30 cellular contexts compared by ENCODE assay signal in genomic region chr22:22528780-22529179, GRCh38. TPM values are rescaled to one million over a fixed set of nuclear protein-coding genes. Genes with fewer than 3 reads are reported as not detected.
"Had no signal": no experiment of that assay in that cellular context is flagged by ENCODE, and none has a peak within 500 bp of the region (broad histone marks: within the 10 kb centered on the region; RNA-seq: fewer than 3 reads in every experiment).

No MANE protein-coding gene starts in this region.

- ATAC-seq: stimulated activated effector memory CD8-positive, alpha-beta T cell treated with anti-CD3 and anti-CD28 coated beads, Interleukin-12 subunit alpha, Interleukin-12 subunit beta, amount 100 ng/mL, for 72 hours; stimulated activated memory B cell treated with anti-CD40 and anti-IgM and Interleukin-4, amounts not matched to agents 10 μg/mL and 1 μg/mL and 100 μg/mL, for 72 hours; stimulated activated naive B cell treated with anti-CD40 and anti-IgM and Interleukin-4, amounts not matched to agents 10 μg/mL and 1 μg/mL and 100 μg/mL, for 72 hours; stimulated activated naive CD8-positive, alpha-beta T cell treated with anti-CD3 and anti-CD28 coated beads, Interleukin-15, amount 100 ng/mL, for 72 hours; stimulated activated naive CD8-positive, alpha-beta T cell treated with anti-CD3 and anti-CD28 coated beads, Interleukin-15, Interleukin-2, amounts not matched to agents 100 U/mL and 50 U/mL, for 24 hours; upper lobe of right lung had no signal

- FAIRE-seq: urothelium cell line had no signal

- H3K9me3 ChIP-seq: stomach, suprapubic skin, testis, thoracic aorta, thyroid gland, tibial artery, tibial nerve, transverse colon, upper lobe of left lung, upper lobe of right lung, uterus, vagina had no signal

- H3K27me3 ChIP-seq: testis, thyroid gland, tibial nerve, transverse colon, upper lobe of left lung, uterus, vagina had no signal

- DNase-seq: stimulated activated CD4-positive, alpha-beta T cell treated with anti-CD3 and anti-CD28 coated beads, Interleukin-2, amount 100 ng/mL, for 48 hours; stimulated activated CD4-positive, alpha-beta T cell treated with anti-CD3 and anti-CD28 coated beads, Interleukin-4, amount 100 ng/mL, for 1 hour; stimulated activated CD4-positive, alpha-beta T cell treated with anti-CD3 and anti-CD28 coated beads, Interleukin-4, amount 100 ng/mL, for 24 hours; stimulated activated CD4-positive, alpha-beta T cell treated with anti-CD3 and anti-CD28 coated beads, Interleukin-4, amount 100 ng/mL, for 4 hours; stimulated activated CD8-positive, alpha-beta memory T cell treated with anti-CD3 and anti-CD28 coated beads, Interleukin-4, amount 100 ng/mL, for 48 hours; stimulated activated naive B cell treated with anti-CD40 and anti-IgM and Interleukin-4, amounts not matched to agents 10 μg/mL and 1 μg/mL and 100 μg/mL, for 72 hours; stimulated activated naive CD4-positive, alpha-beta T cell; stimulated activated naive CD4-positive, alpha-beta T cell treated with Interleukin-2 at 50 U/mL for 16 hours; stimulated activated naive CD8-positive, alpha-beta T cell treated with anti-CD3 and anti-CD28 coated beads, Interleukin-15, amount 100 ng/mL, for 72 hours; stimulated activated naive CD8-positive, alpha-beta T cell treated with anti-CD3 and anti-CD28 coated beads, Interleukin-15, Interleukin-2, amounts not matched to agents 100 U/mL and 50 U/mL, for 24 hours; stomach; substantia nigra; testis; thyroid gland; tibial artery; transverse colon; upper lobe of right lung; uterus had no signal

- H3K4me3 ChIP-seq: stomach, suprapubic skin, testis, thoracic aorta, thyroid gland, tibial artery, tibial nerve, transverse colon, upper lobe of left lung, upper lobe of right lung, uterus, vagina had no signal

- H3K4me1 ChIP-seq: stomach, suprapubic skin, testis, thyroid gland, tibial artery, tibial nerve, transverse colon, upper lobe of left lung, upper lobe of right lung, uterus, vagina had no signal

- H3K36me3 ChIP-seq: stomach, suprapubic skin, thoracic aorta, thyroid gland, tibial artery, tibial nerve, transverse colon, upper lobe of left lung, upper lobe of right lung, uterus, vagina had no signal

- H3K27ac ChIP-seq: stomach, suprapubic skin, testis, thoracic aorta, thyroid gland, tibial artery, tibial nerve, transverse colon, upper lobe of left lung, upper lobe of right lung, uterus, vagina had no signal

RNA-seq across cellular contexts. Expression of gene ZNF280A, which starts 8.7 kb away (rescaled TPM):
- total RNA-seq: stomach, subcutaneous adipose tissue, suprapubic skin, temporal lobe, thoracic aorta, thyroid gland, transverse colon, upper lobe of left lung, upper lobe of right lung, ureter, urinary bladder, uterus, vagina had no signal
- polyA plus RNA-seq: stomach, urinary bladder had no signal

RNA-seq across cellular contexts. Expression of gene ZNF280B, which starts 20.2 kb away (rescaled TPM):
- total RNA-seq: thoracic aorta had no signal

RNA-seq across cellular contexts. Expression of gene PRAME, which starts 30.3 kb away (rescaled TPM):
- total RNA-seq: stomach, subcutaneous adipose tissue, suprapubic skin, temporal lobe, thoracic aorta, tibial nerve, upper lobe of right lung, ureter, urinary bladder, vagina had no signal
- polyA plus RNA-seq: stomach, urinary bladder had no signal
